In the genomic region with DNA sequence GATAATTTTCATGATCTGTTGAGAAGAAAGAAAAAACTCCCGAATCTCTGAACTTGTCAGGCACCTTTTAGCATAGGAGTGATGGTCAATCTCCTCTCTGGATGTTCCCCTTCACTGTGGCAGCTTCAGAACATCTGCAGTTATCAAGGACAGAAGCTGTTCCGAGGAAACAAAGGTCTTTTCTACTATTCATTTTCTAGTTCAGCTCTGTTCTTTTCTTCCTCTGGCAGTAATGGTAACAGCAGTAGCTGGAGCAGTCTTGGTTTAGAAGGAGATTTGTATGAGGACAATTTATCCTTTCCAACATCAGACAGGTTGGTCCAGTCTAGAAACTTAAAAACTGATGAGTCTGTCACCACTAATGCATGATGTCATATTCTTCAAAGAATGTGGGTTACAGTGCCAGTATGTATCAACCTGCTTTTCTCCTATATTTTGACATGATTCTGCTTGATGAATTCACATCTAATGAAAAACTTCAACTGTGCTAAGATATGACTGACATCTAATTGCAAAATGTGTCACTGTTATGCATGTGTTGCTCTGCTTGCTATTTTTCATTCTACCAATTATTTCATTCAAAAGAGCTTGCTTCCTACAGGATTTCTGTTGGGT, we compare ENCODE assay signal across 25 cellular contexts. TPM values are rescaled to one million over a fixed set of nuclear protein-coding genes. Genes with fewer than 3 reads are reported as not detected.
DNase-seq lines count a peak whose midpoint lies in the region; ATAC-seq, FAIRE-seq and TF ChIP-seq lines count a peak whose summit lies in the region.
"Had no signal": no experiment of that assay in that cellular context is flagged by ENCODE, and none has a peak within 500 bp of the region (broad histone marks: within the 10 kb centered on the region; RNA-seq: fewer than 3 reads in every experiment).

No MANE protein-coding gene starts in this region.

- H2AFZ ChIP-seq in neural cell (ENCODE audit: low read depth, low read length) (no peak overlapping the region), trophoblast cell (ENCODE audit: insufficient read depth, low read length, poor library complexity) (no peak overlapping the region)
- H2AFZ ChIP-seq: GM23248 had no signal

- no peaks in the 10 kb centered on the region for H3K27me3 Mint-ChIP-seq in CD4-positive, CD25-positive, alpha-beta regulatory T cell
- H3K27me3 Mint-ChIP-seq in central memory CD8-positive, alpha-beta T cell, result no peaks in the 10 kb centered on the region
- H3K27me3 Mint-ChIP-seq: IgD-negative memory B cell; stimulated activated naive CD8-positive, alpha-beta T cell treated with anti-CD3 and anti-CD28 coated beads, Interleukin-15, Interleukin-2, amounts not matched to agents 100 ng/mL and 50 ng/mL, for 24 hours had no signal

- H2BK5ac ChIP-seq in trophoblast cell (ENCODE audit: low read depth, low read length, poor library complexity), result no peak overlapping the region

- H3K14ac ChIP-seq in trophoblast cell (ENCODE audit: low read length), result no peak overlapping the region

- H3K23ac ChIP-seq in trophoblast cell (ENCODE audit: low read length), result no peak overlapping the region

- no peaks in the 10 kb centered on the region for H3K79me2 ChIP-seq in neural cell (replicated peaks; ENCODE audit: insufficient read depth, low read length)
- no peaks in the 10 kb centered on the region for H3K79me2 ChIP-seq in trophoblast cell (ENCODE audit: control insufficient read depth, insufficient read depth, low read length, poor library complexity)

- no peaks in the 10 kb centered on the region for H3K4me1 ChIP-seq in CD4-positive, CD25-positive, alpha-beta regulatory T cell (ENCODE audit: control insufficient read depth, insufficient read depth, low read length, poor library complexity, severe bottlenecking)
- H3K4me1 ChIP-seq in trophoblast cell (ENCODE audit: control insufficient read depth in 1 of 2, insufficient read depth in 2 of 2, low read length in 2 of 2), result no peaks in the 10 kb centered on the region
- H3K4me1 ChIP-seq: ascending aorta, right atrium auricular region, tibial nerve had no signal

- DNase-seq in CD4-positive, CD25-positive, alpha-beta regulatory T cell, result no peak
- no peak for DNase-seq in GM12891 (ENCODE audit: insufficient read length, low spot score)
- no peak for DNase-seq in central memory CD8-positive, alpha-beta T cell (ENCODE audit: low spot score in 2 of 2)
- no peak for DNase-seq in trophoblast cell
- DNase-seq in germinal center (ENCODE audit: low spot score), result no peak
- DNase-seq: activated CD4-positive, alpha-beta T cell treated with anti-CD3 and anti-CD28 coated beads, Interleukin-2, amount 50 U/mL, for 48 hours; DMS 273 treated with DMSO at 0.1 percent for 48 hours; GM23248; HFFc6; natural killer cell; NCI-H1105; NCI-H2029 treated with DMSO at 0.1 percent for 48 hours; NCI-H2227 treated with DMSO at 0.1 percent for 48 hours; SK-N-SH; stimulated activated CD4-positive, alpha-beta T cell treated with anti-CD3 and anti-CD28 coated beads, Interleukin-12 subunit alpha, Interleukin-12 subunit beta, amount 100 ng/mL, for 4 hours; stimulated activated CD4-positive, alpha-beta T cell treated with anti-CD3 and anti-CD28 coated beads, Interleukin-4, amount 100 ng/mL, for 24 hours; WERI-Rb-1 had no signal

- no peak overlapping the region for H3K4me3 ChIP-seq in CD4-positive, CD25-positive, alpha-beta regulatory T cell (ENCODE audit: low read depth, low read length)
- no peak overlapping the region for H3K4me3 ChIP-seq in neural cell (ENCODE audit: low read length)
- H3K4me3 ChIP-seq in trophoblast cell (ENCODE audit: low read depth, low read length), result no peak overlapping the region
- H3K4me3 ChIP-seq: ascending aorta, GM23248, right atrium auricular region, tibial nerve had no signal

- no peaks in the 10 kb centered on the region for H4K20me1 ChIP-seq in neural cell (ENCODE audit: insufficient read depth)

- no peak overlapping the region for H4K12ac ChIP-seq in trophoblast cell (ENCODE audit: low read depth, low read length)

- H3F3A ChIP-seq in neural cell (ENCODE audit: insufficient read depth, low read length, poor library complexity, severe bottlenecking), result peaks cover 6% of the 10 kb centered on the region

- H3K27me3 ChIP-seq in CD4-positive, CD25-positive, alpha-beta regulatory T cell (ENCODE audit: control insufficient read depth, insufficient read depth, low read length), result no peaks in the 10 kb centered on the region
- H3K27me3 ChIP-seq in neural cell (ENCODE audit: insufficient read depth, low read depth, low read length) (no peaks in the 10 kb centered on the region), trophoblast cell (ENCODE audit: insufficient read depth, low read length) (no peaks in the 10 kb centered on the region)
- H3K27me3 ChIP-seq: ascending aorta, right atrium auricular region, tibial nerve had no signal

- peaks cover 28 to 37% (median 32%) of the 10 kb centered on the region in 4 donors for H3K4me1 Mint-ChIP-seq in CD4-positive, CD25-positive, alpha-beta regulatory T cell
- H3K4me1 Mint-ChIP-seq in central memory CD8-positive, alpha-beta T cell, result peaks cover 24% of the 10 kb centered on the region

- TF ChIP-seq POLR2A in GM12891 (IDR thresholded peaks at IDR 0.05; ENCODE audit: low read depth, low read length), result no peak

- H4K91ac ChIP-seq in trophoblast cell (ENCODE audit: low read depth, low read length), result no peak overlapping the region

- no peaks in the 10 kb centered on the region for H3K9me2 ChIP-seq in neural cell (ENCODE audit: insufficient read depth, low read length)
- H3K9me2 ChIP-seq: SK-N-SH had no signal

- H3K4me2 ChIP-seq in neural cell (ENCODE audit: low read length), result no peak overlapping the region
- no peak overlapping the region for H3K4me2 ChIP-seq in trophoblast cell (ENCODE audit: low read length)
- H3K4me2 ChIP-seq: SK-N-SH had no signal

- no peak for TF ChIP-seq CTCF in neural cell (IDR thresholded peaks at IDR 0.05; ENCODE audit: poor library complexity, severe bottlenecking)

- no peak overlapping the region for H3K4ac ChIP-seq in trophoblast cell (ENCODE audit: low read depth, low read length)

- H3K36me3 Mint-ChIP-seq in CD4-positive, CD25-positive, alpha-beta regulatory T cell, result peaks cover 60% of the 10 kb centered on the region
- H3K36me3 Mint-ChIP-seq in central memory CD8-positive, alpha-beta T cell (ENCODE audit: insufficient read depth), result peaks cover 34% of the 10 kb centered on the region

- TF ChIP-seq RAD21 in neural cell (conservative IDR thresholded peaks at IDR 0.05), result no peak

- H3K9me3 ChIP-seq in CD4-positive, CD25-positive, alpha-beta regulatory T cell (ENCODE audit: control insufficient read depth in 2 of 2, low read length in 2 of 2), result no peaks in the 10 kb centered on the region
- H3K9me3 ChIP-seq in neural cell (ENCODE audit: low read length) (no peaks in the 10 kb centered on the region), trophoblast cell (ENCODE audit: insufficient read depth, low read depth, low read length) (no peaks in the 10 kb centered on the region)
- H3K9me3 ChIP-seq: ascending aorta, right atrium auricular region, SK-N-SH, tibial nerve had no signal

- no peak overlapping the region for H4K8ac ChIP-seq in trophoblast cell (ENCODE audit: low read depth, low read length)

- no peak overlapping the region for H3K18ac ChIP-seq in trophoblast cell (ENCODE audit: low read length)

- H2AK5ac ChIP-seq in trophoblast cell (ENCODE audit: low read length), result no peak overlapping the region

- no CpG with 5 or more reads among the region's 2 CpGs for WGBS in trophoblast cell (ENCODE audit: extremely low coverage, insufficient coverage, insufficient read length)

- TF ChIP-seq EP300 in neural cell (conservative IDR thresholded peaks at IDR 0.05; ENCODE audit: poor library complexity, severe bottlenecking), result peak; percentile 98

- peaks cover 66% of the 10 kb centered on the region for H3K36me3 ChIP-seq in CD4-positive, CD25-positive, alpha-beta regulatory T cell (ENCODE audit: control insufficient read depth, insufficient read depth, low read length)
- H3K36me3 ChIP-seq in neural cell (ENCODE audit: insufficient read depth, low read length) (peaks cover 4% of the 10 kb centered on the region), trophoblast cell (ENCODE audit: control insufficient read depth in 1 of 2, insufficient read depth in 2 of 2, low read length in 2 of 2) (peaks cover 0 to 4% of the 10 kb centered on the region in 2 experiments)
- H3K36me3 ChIP-seq: WERI-Rb-1 had no signal

- peaks cover 0 to 2% (median 0%) of the 10 kb centered on the region in 7 donors for H3K9me3 Mint-ChIP-seq in CD4-positive, CD25-positive, alpha-beta regulatory T cell
- H3K9me3 Mint-ChIP-seq in central memory CD8-positive, alpha-beta T cell, result no peaks in the 10 kb centered on the region
- H3K9me3 Mint-ChIP-seq: HFFc6; IgD-negative memory B cell; natural killer cell; stimulated activated naive CD8-positive, alpha-beta T cell treated with anti-CD3 and anti-CD28 coated beads, Interleukin-15, Interleukin-2, amounts not matched to agents 100 ng/mL and 50 ng/mL, for 24 hours had no signal

- H3K27ac Mint-ChIP-seq in CD4-positive, CD25-positive, alpha-beta regulatory T cell, result peak overlapping the region in 2 of 3 donors; percentile 16 to 51
- peak overlapping the region; percentile 19 for H3K27ac Mint-ChIP-seq in central memory CD8-positive, alpha-beta T cell (ENCODE audit: low read depth)
- H3K27ac Mint-ChIP-seq: HFFc6, natural killer cell had no signal

- ATAC-seq in CD4-positive, CD25-positive, alpha-beta regulatory T cell (ENCODE audit: low read depth in 2 of 2), result no peak
- ATAC-seq in central memory CD8-positive, alpha-beta T cell (replicated peaks; ENCODE audit: extremely low read depth, poor library complexity, severe bottlenecking), result no peak
- ATAC-seq in GM18873 (IDR thresholded peaks at IDR 0.05; ENCODE audit: low FRiP score, unreplicated experiment), result no peak
- ATAC-seq: left lobe of liver, natural killer cell had no signal

- FAIRE-seq in GM12891 (lab: Jason Lieb, UNC), result peak; percentile 71

- no peak overlapping the region for H2BK12ac ChIP-seq in trophoblast cell (ENCODE audit: low read length)

- H3K27ac ChIP-seq in CD4-positive, CD25-positive, alpha-beta regulatory T cell (ENCODE audit: insufficient read depth, low read length, poor library complexity, severe bottlenecking), result no peak overlapping the region
- H3K27ac ChIP-seq in neural cell (ENCODE audit: low read length), result no peak overlapping the region
- no peak overlapping the region for H3K27ac ChIP-seq in trophoblast cell (ENCODE audit: low read depth, low read length)
- H3K27ac ChIP-seq: ascending aorta, GM23248, right atrium auricular region, tibial nerve, WERI-Rb-1 had no signal

- no peak overlapping the region for H3K4me3 Mint-ChIP-seq in CD4-positive, CD25-positive, alpha-beta regulatory T cell
- H3K4me3 Mint-ChIP-seq in central memory CD8-positive, alpha-beta T cell, result no peak overlapping the region
- H3K4me3 Mint-ChIP-seq: HFFc6; IgD-negative memory B cell; natural killer cell; stimulated activated naive CD8-positive, alpha-beta T cell treated with anti-CD3 and anti-CD28 coated beads, Interleukin-15, Interleukin-2, amounts not matched to agents 100 ng/mL and 50 ng/mL, for 24 hours had no signal

- no peak overlapping the region for H2BK120ac ChIP-seq in trophoblast cell (ENCODE audit: insufficient read depth, low read length, poor library complexity)

- H3K9ac ChIP-seq in neural cell (ENCODE audit: low read length), result no peak overlapping the region
- no peak overlapping the region for H3K9ac ChIP-seq in trophoblast cell (ENCODE audit: low read length)
- H3K9ac ChIP-seq: GM23248, SK-N-SH had no signal

- no peaks in the 10 kb centered on the region for H3K79me1 ChIP-seq in trophoblast cell (ENCODE audit: low read length)

RNA-seq across cellular contexts. Expression of gene AKAP11, which starts 41.0 kb away (rescaled TPM):
- 41.4 TPM for total RNA-seq in CD4-positive, CD25-positive, alpha-beta regulatory T cell
- 1 to 10 TPM; 3.6 to 5.8 (median 4.6) TPM for polyA plus RNA-seq in CD4-positive, CD25-positive, alpha-beta regulatory T cell
- 11.1 TPM for polyA plus RNA-seq in GM12891 (2012; ENCODE audit: low read depth, missing spikeins)
- 19.4 and 20.9 TPM in 2 replicates for polyA plus RNA-seq in neural cell
- 68.7 and 90.4 TPM in 2 replicates for polyA minus RNA-seq in neural cell
- 6.7 and 6.9 TPM in 2 replicates for polyA plus RNA-seq in trophoblast cell (2013)
